8 cellular contexts compared by ENCODE assay signal in the genomic region with DNA sequence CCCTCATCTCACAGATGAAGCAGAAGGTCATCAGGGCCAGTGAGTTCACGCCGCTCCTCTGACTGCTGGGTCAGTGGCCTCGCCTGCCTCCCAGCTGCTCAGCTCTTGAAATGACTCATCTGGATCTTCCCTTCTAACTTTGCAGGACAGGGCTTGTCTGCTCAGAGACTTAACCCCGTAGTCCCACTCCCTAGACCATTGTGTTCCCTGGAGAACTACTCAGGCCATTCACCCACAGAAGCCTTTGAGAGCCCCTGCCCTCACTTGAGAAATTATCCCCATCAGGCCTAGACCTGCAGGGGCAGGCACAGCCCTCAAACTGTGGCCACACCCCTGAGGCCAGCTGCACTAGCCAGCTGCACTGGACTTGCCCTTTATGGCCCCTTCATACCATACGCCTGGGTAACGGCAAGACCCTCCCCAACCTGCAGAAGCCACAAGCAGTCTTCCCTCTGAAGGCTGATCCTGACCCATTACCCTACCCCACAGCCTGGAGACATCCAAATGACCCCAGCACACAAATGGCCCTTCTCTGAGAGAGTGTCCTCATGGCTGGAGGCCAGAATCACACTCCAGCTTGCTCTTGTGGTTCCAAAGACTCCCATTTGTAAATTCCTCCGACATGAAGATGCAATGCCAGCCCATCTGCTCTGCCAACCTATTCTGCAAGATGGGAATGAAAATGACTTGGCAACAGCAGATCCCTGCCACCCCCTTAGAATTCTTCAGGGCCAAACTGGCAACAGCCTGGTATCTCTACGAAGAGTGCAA. TPM values are rescaled to one million over a fixed set of nuclear protein-coding genes. Genes with fewer than 3 reads are reported as not detected.
DNase-seq lines count a peak whose midpoint lies in the region; ATAC-seq lines count a peak whose summit lies in the region.

No MANE protein-coding gene starts in this region.

- ATAC-seq in GM18498 (IDR thresholded peaks at IDR 0.05; ENCODE audit: unreplicated experiment) (peak; percentile 50), HG02840 (IDR thresholded peaks at IDR 0.05; ENCODE audit: low FRiP score, unreplicated experiment) (peak; percentile 64), left colon (peak; percentile 28), GM21717 (IDR thresholded peaks at IDR 0.05; ENCODE audit: unreplicated experiment) (no peak)

- peak; percentile 51 for DNase-seq in amniotic epithelial cell (ENCODE audit: low read depth)
- DNase-seq in left colon = no peak
- no peak for DNase-seq in SW 1271 (lab: John Stamatoyannopoulos, UW)
- DNase-seq in NAMALWA (ENCODE audit: low spot score) = no peak
- DNase-seq in substantia nigra (lab: John Stamatoyannopoulos, UW) = no peak

- H3K27ac ChIP-seq in substantia nigra (ENCODE audit: low read depth, low read length, poor library complexity, severe bottlenecking) = no peak overlapping the region

- intact Hi-C loops in left colon (cut with DNase I, micrococcal nuclease) = no loop called here

RNA-seq across cellular contexts. Expression of gene RCSD1, which starts 33.2 kb away (rescaled TPM):
- 1 to 10 TPM; 5.5 to 8.6 TPM for total RNA-seq in left colon

RNA-seq across cellular contexts. Expression of gene MPZL1, which starts 58.6 kb away (rescaled TPM):
- total RNA-seq in left colon = 100 to 1,000 TPM; 117 to 118 TPM
